Comparison of ENCODE assay signal across 8 cellular contexts in the genomic region with DNA sequence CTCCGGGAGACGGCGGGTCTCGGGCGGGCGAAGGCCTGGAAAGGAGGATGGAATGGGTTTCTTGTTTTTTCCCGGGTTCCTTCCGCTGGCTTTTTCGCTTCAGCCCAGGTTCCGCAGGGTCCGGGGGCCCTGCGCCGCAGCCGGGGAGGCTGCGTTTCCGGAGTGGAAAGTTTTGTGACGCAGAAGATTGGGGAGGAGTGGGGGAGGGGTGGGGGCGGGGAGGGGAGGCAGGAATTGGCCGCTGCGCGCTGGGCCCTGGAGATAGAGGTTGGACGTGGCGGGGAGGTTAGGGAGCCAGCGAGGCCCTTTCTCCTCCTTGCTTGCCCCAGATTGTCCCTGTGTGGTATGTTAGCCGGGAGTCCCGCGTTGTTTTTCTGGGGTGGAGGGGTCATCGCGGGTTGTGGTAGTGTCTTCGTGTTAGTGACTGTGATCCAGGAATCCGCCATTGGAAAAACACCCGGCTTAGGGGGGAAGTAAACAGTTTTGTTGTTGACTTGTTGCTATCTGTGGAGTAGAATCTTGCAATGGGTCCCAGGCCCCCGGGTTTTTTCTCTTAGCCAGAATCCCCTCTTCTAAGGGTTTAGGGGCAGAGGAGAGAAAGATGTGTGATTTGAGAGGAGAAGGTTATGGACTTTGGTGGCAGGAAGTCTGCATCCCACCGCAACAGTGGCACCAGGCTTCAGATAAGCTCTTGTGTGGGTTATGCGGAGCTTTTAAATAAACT. TPM values are rescaled to one million over a fixed set of nuclear protein-coding genes. Genes with fewer than 3 reads are reported as not detected.
DNase-seq lines count a peak whose midpoint lies in the region; ATAC-seq and TF ChIP-seq lines count a peak whose summit lies in the region.

No MANE protein-coding gene starts in this region.

- H3K4ac ChIP-seq in trophoblast cell (ENCODE audit: low read depth, low read length): peak overlapping the region; percentile 100

- H3K27me3 ChIP-seq in trophoblast cell (ENCODE audit: insufficient read depth, low read length): no peaks in the 10 kb centered on the region

- peak overlapping the region; percentile 100 for H3K18ac ChIP-seq in trophoblast cell (ENCODE audit: low read length)

- peak overlapping the region; percentile 99 for H2BK120ac ChIP-seq in trophoblast cell (ENCODE audit: insufficient read depth, low read length, poor library complexity)

- H3K36me3 ChIP-seq in trophoblast cell (ENCODE audit: control insufficient read depth in 1 of 2, insufficient read depth in 2 of 2, low read length in 2 of 2) (peaks cover 0 to 6% of the 10 kb centered on the region in 2 experiments), urinary bladder (ENCODE audit: insufficient read depth) (no peaks in the 10 kb centered on the region)

- H3K4me1 ChIP-seq in trophoblast cell (ENCODE audit: control insufficient read depth in 1 of 2, insufficient read depth in 2 of 2, low read length in 2 of 2): peaks cover 4 to 6% of the 10 kb centered on the region in 2 experiments
- no peaks in the 10 kb centered on the region for H3K4me1 ChIP-seq in urinary bladder (ENCODE audit: insufficient read depth)

- H4K91ac ChIP-seq in trophoblast cell (ENCODE audit: low read depth, low read length): peak overlapping the region; percentile 97

- H3K9ac ChIP-seq in trophoblast cell (ENCODE audit: low read length): peak overlapping the region; percentile 100

- peak; percentile 55 for ATAC-seq in Right ventricle myocardium superior (ENCODE audit: poor library complexity)

- H2AFZ ChIP-seq in trophoblast cell (ENCODE audit: insufficient read depth, low read length, poor library complexity): peak overlapping the region; percentile 78

- H2AK5ac ChIP-seq in trophoblast cell (ENCODE audit: low read length): peak overlapping the region; percentile 100

- WGBS in trophoblast cell (ENCODE audit: extremely low coverage, insufficient coverage, insufficient read length): no CpG with 5 or more reads among the region's 35 CpGs
- WGBS in urinary bladder: 0% methylated on average over 34 of the region's 35 CpGs

- H3K9me3 ChIP-seq in trophoblast cell (ENCODE audit: insufficient read depth, low read depth, low read length): no peaks in the 10 kb centered on the region

- H3K4me2 ChIP-seq in trophoblast cell (ENCODE audit: low read length): peak overlapping the region; percentile 82

- intact Hi-C loops in Right ventricle myocardium superior (cut with DNase I): no loop called here

- H3K23ac ChIP-seq in trophoblast cell (ENCODE audit: low read length): no peak overlapping the region

- H3K14ac ChIP-seq in trophoblast cell (ENCODE audit: low read length): peak overlapping the region; percentile 99

- peaks cover 18% of the 10 kb centered on the region for H3K79me1 ChIP-seq in trophoblast cell (ENCODE audit: low read length)

- H2BK12ac ChIP-seq in trophoblast cell (ENCODE audit: low read length): no peak overlapping the region

- H3K27ac ChIP-seq in trophoblast cell (ENCODE audit: low read depth, low read length) (peak overlapping the region; percentile 98), urinary bladder (ENCODE audit: low read depth) (peak overlapping the region; percentile 100)

- peak overlapping the region; percentile 91 for H3K4me3 ChIP-seq in HFF-Myc (replicated peaks; ENCODE audit: low read depth, low read length)
- H3K4me3 ChIP-seq in trophoblast cell (ENCODE audit: low read depth, low read length): peak overlapping the region; percentile 98
- peak overlapping the region; percentile 85 for H3K4me3 ChIP-seq in urinary bladder (ENCODE audit: low read depth, low read length)

- peak overlapping the region; percentile 97 for H4K12ac ChIP-seq in trophoblast cell (ENCODE audit: low read depth, low read length)

- no peak for TF ChIP-seq CTCF in HFF-Myc (IDR thresholded peaks at IDR 0.05; ENCODE audit: low read depth, low read length, missing control alignments)

- peak overlapping the region; percentile 99 for H4K8ac ChIP-seq in trophoblast cell (ENCODE audit: low read depth, low read length)

- H2BK5ac ChIP-seq in trophoblast cell (ENCODE audit: low read depth, low read length, poor library complexity): peak overlapping the region; percentile 100

- peaks cover 21% of the 10 kb centered on the region for H3K79me2 ChIP-seq in trophoblast cell (ENCODE audit: control insufficient read depth, insufficient read depth, low read length, poor library complexity)

- peak; percentile 42 for DNase-seq in EL
- DNase-seq in HFF-Myc (ENCODE audit: extremely low read depth, low read depth): no peak
- peak; percentile 69 for DNase-seq in RPMI7951 (ENCODE audit: low read depth)
- DNase-seq in activated naive CD4-positive, alpha-beta T cell treated with anti-CD3 and anti-CD28 coated beads, Interleukin-2, amount 50 U/mL, for 16 hours: peak; percentile 56
- DNase-seq in Right ventricle myocardium superior: peak; percentile 68
- no peak for DNase-seq in trophoblast cell
- DNase-seq in NCI-H2107 treated with DMSO at 0.1 percent for 48 hours (lab: John Stamatoyannopoulos, UW; ENCODE audit: unreplicated experiment): no peak

RNA-seq across cellular contexts. Expression of a gene that starts 1.1 kb away (rescaled TPM):
- 168 and 210 TPM in 2 replicates for total RNA-seq in RPMI7951 (2014; rRNA removed; shearing (Covaris generic))
- total RNA-seq in Right ventricle myocardium superior (128 TPM), urinary bladder (261 TPM)
- polyA plus RNA-seq in trophoblast cell (2013): 173 and 177 TPM in 2 replicates
- polyA plus RNA-seq in urinary bladder: 124 TPM

Comparison
In these comparisons a context has a peak if more than half of its experiments do, and no peak if none do; other contexts are left out.
1. DNase-seq: peak in EL (single experiment), RPMI7951 (single experiment), activated naive CD4-positive, alpha-beta T cell treated with anti-CD3 and anti-CD28 coated beads, Interleukin-2, amount 50 U/mL, for 16 hours (single experiment) and Right ventricle myocardium superior (single experiment); none in HFF-Myc (single experiment), trophoblast cell (0 of 2) and NCI-H2107 treated with DMSO at 0.1 percent for 48 hours (single experiment).
2. Peak in every context shown above with its lines, with median percentiles within 50 percentile points of each other: H3K4me3 ChIP-seq.